Comparison of ENCODE assay signal across 15 cellular contexts in the genomic region with DNA sequence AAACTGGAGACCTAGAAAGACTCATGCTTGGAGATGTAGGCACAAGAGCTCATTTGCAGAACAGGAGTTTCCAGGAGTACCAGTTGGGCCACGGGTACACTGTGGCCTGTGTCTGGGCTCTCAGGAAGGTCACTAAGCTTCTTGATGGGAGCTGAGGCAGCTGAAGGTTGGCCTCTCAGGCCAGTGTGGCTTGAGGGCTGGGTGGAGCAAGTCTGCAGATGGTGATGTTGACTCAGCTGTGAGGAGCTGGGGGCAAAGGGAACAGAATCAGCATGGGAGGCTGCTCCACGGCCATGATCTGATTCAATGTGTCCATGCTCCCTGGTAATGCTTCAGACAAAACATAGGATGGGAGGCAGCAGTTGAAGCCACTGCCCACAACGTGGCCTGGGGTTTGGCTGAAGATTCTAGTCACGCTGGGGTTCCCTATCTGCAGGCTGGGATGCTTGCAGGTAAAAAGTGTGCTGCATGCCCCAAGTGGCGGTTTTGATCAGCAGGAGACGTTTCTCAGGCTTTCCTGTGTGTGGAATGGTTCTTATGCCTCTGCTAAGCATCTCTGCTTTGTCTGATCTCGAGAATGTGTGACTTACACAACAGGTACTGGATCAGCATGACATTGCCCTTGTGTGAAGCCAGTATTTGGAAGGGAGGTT. TPM values are rescaled to one million over a fixed set of nuclear protein-coding genes. Genes with fewer than 3 reads are reported as not detected.
A peak's percentile ranks its signal among the peaks of the same experiment; 100 is the strongest.
DNase-seq lines count a peak whose midpoint lies in the region; ATAC-seq and TF ChIP-seq lines count a peak whose summit lies in the region.
"Had no signal": no experiment of that assay in that cellular context is flagged by ENCODE, and none has a peak within 500 bp of the region (broad histone marks: within the 10 kb centered on the region; RNA-seq: fewer than 3 reads in every experiment).

No MANE protein-coding gene starts in this region.

- H3K9ac ChIP-seq in H9 (ENCODE audit: extremely low read depth, insufficient read length, low read length): no peak overlapping the region
- H3K9ac ChIP-seq: SK-N-SH had no signal

- no peaks in the 10 kb centered on the region for H3K79me1 ChIP-seq in H9 (ENCODE audit: insufficient read depth, low read depth, low read length, poor library complexity, severe bottlenecking)

- no peaks in the 10 kb centered on the region for H3K23me2 ChIP-seq in H9 (ENCODE audit: insufficient read length, low read depth, low read length, poor library complexity, severe bottlenecking)

- no peak overlapping the region for H2BK15ac ChIP-seq in H9 (ENCODE audit: low read depth, low read length)

- no peaks in the 10 kb centered on the region for H3K27me3 ChIP-seq in H9 (ENCODE audit: insufficient read depth, low read length)

- no peak overlapping the region for H3K27ac ChIP-seq in H9 (ENCODE audit: insufficient read length, low read depth, low read length)

- TF ChIP-seq CTCF in H9 (conservative IDR thresholded peaks at IDR 0.05): peak; percentile 37; the same call in 2 of the 3 replicates

- no peak overlapping the region for H3K27ac Mint-ChIP-seq in H9
- no peak overlapping the region for H3K27ac Mint-ChIP-seq in activated CD4-positive, alpha-beta T cell treated with anti-CD3 and anti-CD28 coated beads, Interleukin-2, amount 10 ng/mL, durations not matched to agents 24 days and 14 days
- H3K27ac Mint-ChIP-seq: activated T-cell treated with anti-CD3 and anti-CD28 coated beads, Interleukin-2, amount 50 U/mL, for 24 hours; nephron had no signal

- no peak overlapping the region for H3K14ac ChIP-seq in H9 (ENCODE audit: insufficient read depth, low read length)

- no peak overlapping the region for H2AFZ ChIP-seq in H9 (ENCODE audit: low read length)

- no peak overlapping the region for H3K4me2 ChIP-seq in H9 (ENCODE audit: insufficient read depth, insufficient read length, low read length)
- H3K4me2 ChIP-seq: SK-N-SH had no signal

- intact Hi-C loops in activated CD4-positive, alpha-beta T cell treated with anti-CD3 and anti-CD28 coated beads, Interleukin-2, amount 10 ng/mL, durations not matched to agents 24 days and 14 days (cut with micrococcal nuclease): no loop called here

- H3K9me3 Mint-ChIP-seq in H9: no peaks in the 10 kb centered on the region
- H3K9me3 Mint-ChIP-seq in activated CD4-positive, alpha-beta T cell treated with anti-CD3 and anti-CD28 coated beads, Interleukin-2, amount 10 ng/mL, durations not matched to agents 24 days and 14 days: no peaks in the 10 kb centered on the region
- H3K9me3 Mint-ChIP-seq: activated T-cell treated with anti-CD3 and anti-CD28 coated beads, Interleukin-2, amount 50 U/mL, for 24 hours; nephron had no signal

- H2BK120ac ChIP-seq in H9 (ENCODE audit: low read depth, low read length, poor library complexity, severe bottlenecking): no peak overlapping the region

- H2AK5ac ChIP-seq in H9 (ENCODE audit: insufficient read length, low read length): no peak overlapping the region

- no peaks in the 10 kb centered on the region for H4K20me1 ChIP-seq in H9 (ENCODE audit: control insufficient read depth, insufficient read depth, insufficient read length)

- H3K18ac ChIP-seq in H9 (ENCODE audit: insufficient read length, low read depth, low read length): no peak overlapping the region

- peak; percentile 81 for DNase-seq in DMS53 (lab: John Stamatoyannopoulos, UW)
- peak; percentile 40 for DNase-seq in H9
- peak; percentile 2 for DNase-seq in SW480 (ENCODE audit: low spot score)
- DNase-seq in mesenteric fat pad (ENCODE audit: low spot score): peak; percentile 59
- DNase-seq in activated CD4-positive, alpha-beta T cell treated with anti-CD3 and anti-CD28 coated beads, Interleukin-2, amount 10 ng/mL, durations not matched to agents 24 days and 14 days: no peak
- no peak for DNase-seq in activated CD4-positive, CD25-positive, alpha-beta regulatory T cell (lab: John Stamatoyannopoulos, UW)
- DNase-seq: activated CD4-positive, alpha-beta T cell treated with anti-CD3 and anti-CD28 coated beads, Interleukin-2, amount 50 U/mL, for 4 hours; activated T-cell treated with anti-CD3 and anti-CD28 coated beads, Interleukin-2, amount 50 U/mL, for 24 hours; AML-193; caudate nucleus; SK-N-SH; substantia nigra had no signal

- ATAC-seq in GM21737 (IDR thresholded peaks at IDR 0.05; ENCODE audit: unreplicated experiment) (no peak), GM21786 (IDR thresholded peaks at IDR 0.05; ENCODE audit: unreplicated experiment) (no peak)

- H3K4ac ChIP-seq in H9 (ENCODE audit: low read depth, low read length): no peak overlapping the region

- no peak overlapping the region for H2BK5ac ChIP-seq in H9 (ENCODE audit: insufficient read length, low read length)

- no CpG with 5 or more reads among the region's 7 CpGs for WGBS in H9 (ENCODE audit: extremely low coverage, insufficient read length, low lambda C conversion rate)

- peaks cover 8 to 9% of the 10 kb centered on the region in 2 experiments for H3K4me1 Mint-ChIP-seq in H9
- no peaks in the 10 kb centered on the region for H3K4me1 Mint-ChIP-seq in activated CD4-positive, alpha-beta T cell treated with anti-CD3 and anti-CD28 coated beads, Interleukin-2, amount 10 ng/mL, durations not matched to agents 24 days and 14 days
- H3K4me1 Mint-ChIP-seq: nephron had no signal

- H3K23ac ChIP-seq in H9 (ENCODE audit: insufficient read length, low read depth, low read length): no peak overlapping the region

- no peaks in the 10 kb centered on the region; the same call in 1 of the 2 replicates for H3K27me3 Mint-ChIP-seq in H9 (ENCODE audit: low read depth)
- peaks cover 20% of the 10 kb centered on the region for H3K27me3 Mint-ChIP-seq in activated CD4-positive, alpha-beta T cell treated with anti-CD3 and anti-CD28 coated beads, Interleukin-2, amount 10 ng/mL, durations not matched to agents 24 days and 14 days
- H3K27me3 Mint-ChIP-seq: activated T-cell treated with anti-CD3 and anti-CD28 coated beads, Interleukin-2, amount 50 U/mL, for 24 hours had no signal

- H3K36me3 Mint-ChIP-seq in H9 (ENCODE audit: insufficient read depth in 1 of 3, low read depth in 3 of 3): no peaks in the 10 kb centered on the region
- no peaks in the 10 kb centered on the region for H3K36me3 Mint-ChIP-seq in activated CD4-positive, alpha-beta T cell treated with anti-CD3 and anti-CD28 coated beads, Interleukin-2, amount 10 ng/mL, durations not matched to agents 24 days and 14 days (ENCODE audit: low read depth)

- no peak overlapping the region for H4K91ac ChIP-seq in H9 (ENCODE audit: insufficient read length, low read depth, low read length)

- H4K5ac ChIP-seq in H9 (ENCODE audit: insufficient read length, low read depth, low read length): no peak overlapping the region

- no peak overlapping the region for H2BK20ac ChIP-seq in H9 (ENCODE audit: low read depth, low read length, poor library complexity, severe bottlenecking)

- H3T11ph ChIP-seq in H9 (ENCODE audit: low read length): no peak overlapping the region

- H3K79me2 ChIP-seq in H9 (ENCODE audit: insufficient read depth, low read length): no peaks in the 10 kb centered on the region

- H3K4me1 ChIP-seq in H9 (ENCODE audit: insufficient read depth, low read length): no peaks in the 10 kb centered on the region

- H3K56ac ChIP-seq in H9 (ENCODE audit: insufficient read length, low read depth, low read length): no peak overlapping the region

- H3K4me3 Mint-ChIP-seq in H9: no peak overlapping the region
- no peak overlapping the region for H3K4me3 Mint-ChIP-seq in activated CD4-positive, alpha-beta T cell treated with anti-CD3 and anti-CD28 coated beads, Interleukin-2, amount 10 ng/mL, durations not matched to agents 24 days and 14 days
- H3K4me3 Mint-ChIP-seq: activated T-cell treated with anti-CD3 and anti-CD28 coated beads, Interleukin-2, amount 50 U/mL, for 24 hours; nephron had no signal

- H2BK12ac ChIP-seq in H9 (ENCODE audit: insufficient read length, low read depth, low read length): no peak overlapping the region

- H3K9me3 ChIP-seq in H9 (ENCODE audit: control insufficient read depth, low read depth, low read length): no peaks in the 10 kb centered on the region
- H3K9me3 ChIP-seq: SK-N-SH had no signal

- H4K8ac ChIP-seq in H9 (replicated peaks; ENCODE audit: insufficient read length, low read depth, low read length): no peak overlapping the region

RNA-seq across cellular contexts. Expression of a gene that starts 15.4 kb away (rescaled TPM):
- total RNA-seq in H9 (2021) (0.18 and 0.37 TPM in 2 replicates), mesenteric fat pad (2.5 TPM)
- total RNA-seq in activated CD4-positive, alpha-beta T cell treated with anti-CD3 and anti-CD28 coated beads, Interleukin-2, amount 10 ng/mL, durations not matched to agents 24 days and 14 days: 3.1 and 3.5 TPM in 2 replicates

Comparison
In these comparisons a context has a peak if more than half of its experiments do, and no peak if none do; other contexts are left out.
1. DNase-seq: peak in DMS53 (single experiment), H9 (single experiment), SW480 (single experiment) and mesenteric fat pad (single experiment); none in activated CD4-positive, alpha-beta T cell treated with anti-CD3 and anti-CD28 coated beads, Interleukin-2, amount 10 ng/mL, durations not matched to agents 24 days and 14 days (single experiment) and activated CD4-positive, CD25-positive, alpha-beta regulatory T cell (0 of 4).